ENCODE assay signal across 1 cellular context in the genomic region with DNA sequence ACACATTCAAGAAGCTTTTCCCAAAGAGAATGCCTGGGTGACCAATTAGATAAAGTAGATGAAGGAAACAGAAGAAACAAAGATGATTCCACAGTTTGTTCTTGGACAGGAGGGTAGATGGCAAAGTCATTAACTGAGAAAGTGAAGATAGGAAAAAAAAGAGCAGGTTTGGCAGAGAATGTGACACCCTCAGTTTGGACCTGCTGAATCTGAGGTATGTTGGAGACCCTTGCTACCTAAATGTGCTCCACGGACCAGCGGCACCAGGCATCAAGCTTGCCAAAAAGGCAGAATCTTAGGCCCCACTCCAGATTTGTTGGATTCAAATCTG.
TF ChIP-seq lines count a peak whose summit lies in the region.

No MANE protein-coding gene starts in this region.

TF ChIP-seq in IMR-90, 13 proteins besides CTCF, POLR2A, EP300 and RAD21 (continued from another document):
- TF ChIP-seq USF2 (IDR thresholded peaks at IDR 0.05; ENCODE audit: low read depth, low read length) (no peak), ELK1 (IDR thresholded peaks at IDR 0.05; ENCODE audit: borderline replicate concordance, low read depth, low read length) (no peak), MAZ (IDR thresholded peaks at IDR 0.05; ENCODE audit: borderline replicate concordance, low read depth, low read length) (no peak), CEBPB (IDR thresholded peaks at IDR 0.05; ENCODE audit: low read depth, low read length) (no peak), CHD1 (IDR thresholded peaks at IDR 0.05; ENCODE audit: low read depth, low read length) (no peak), MAFK (IDR thresholded peaks at IDR 0.05; ENCODE audit: low read depth, low read length) (no peak), MXI1 (IDR thresholded peaks at IDR 0.05; ENCODE audit: borderline replicate concordance, low read depth, low read length) (no peak), SMC3 (IDR thresholded peaks at IDR 0.05; ENCODE audit: low read depth, low read length) (no peak)
